15 cellular contexts compared by ENCODE assay signal in the genomic region with DNA sequence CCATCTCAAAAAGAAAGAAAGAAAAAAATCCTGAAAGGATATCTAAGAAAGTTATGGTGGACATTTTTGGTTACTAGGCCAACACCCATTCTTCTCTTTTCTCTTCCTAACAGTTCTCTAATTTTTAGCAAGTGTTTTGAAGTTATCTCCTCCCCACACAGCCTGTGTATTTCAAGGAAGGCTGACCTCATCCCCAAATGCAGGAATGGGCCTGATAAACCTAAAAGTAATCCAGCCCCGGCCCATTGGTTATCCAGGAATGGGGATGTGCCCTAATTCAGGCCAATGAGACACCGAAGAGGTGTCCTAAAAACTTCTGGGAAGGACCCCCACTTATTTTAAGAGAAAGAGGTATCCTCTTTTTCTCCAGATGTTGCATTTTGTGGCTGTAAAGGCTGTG.
"Had no signal": no experiment of that assay in that cellular context is flagged by ENCODE, and none has a peak within 500 bp of the region (broad histone marks: within the 10 kb centered on the region; RNA-seq: fewer than 3 reads in every experiment).

No MANE protein-coding gene starts in this region.

- H3K27me3 ChIP-seq: ovary had no signal

- H3K27ac Mint-ChIP-seq: naive thymus-derived CD4-positive, alpha-beta T cell had no signal

- ATAC-seq: esophagus mucosa, left colon, left ventricle myocardium superior, right cardiac atrium had no signal

- H3K36me3 ChIP-seq: ovary had no signal

- DNase-seq: cortex of kidney; dorsolateral prefrontal cortex; effector CD8-positive, alpha-beta T cell; left colon; left ventricle myocardium superior; naive thymus-derived CD4-positive, alpha-beta T cell; ovary; right cardiac atrium; small intestine; stimulated activated CD4-positive, alpha-beta T cell treated with anti-CD3 and anti-CD28 coated beads, Interleukin-12 subunit alpha, Interleukin-12 subunit beta, amount 100 ng/mL, for 4 hours; stimulated activated naive CD4-positive, alpha-beta T cell treated with Interleukin-2 at 50 U/mL for 16 hours; trophoblast cell had no signal

- H3K9me3 ChIP-seq: ovary had no signal

- H3K27ac ChIP-seq: dorsolateral prefrontal cortex, ovary had no signal

- H3K4me3 Mint-ChIP-seq: naive thymus-derived CD4-positive, alpha-beta T cell; neural crest cell had no signal

- H3K4me3 ChIP-seq: dorsolateral prefrontal cortex, lung, ovary had no signal
